8 cellular contexts compared by ENCODE assay signal in the genomic region with DNA sequence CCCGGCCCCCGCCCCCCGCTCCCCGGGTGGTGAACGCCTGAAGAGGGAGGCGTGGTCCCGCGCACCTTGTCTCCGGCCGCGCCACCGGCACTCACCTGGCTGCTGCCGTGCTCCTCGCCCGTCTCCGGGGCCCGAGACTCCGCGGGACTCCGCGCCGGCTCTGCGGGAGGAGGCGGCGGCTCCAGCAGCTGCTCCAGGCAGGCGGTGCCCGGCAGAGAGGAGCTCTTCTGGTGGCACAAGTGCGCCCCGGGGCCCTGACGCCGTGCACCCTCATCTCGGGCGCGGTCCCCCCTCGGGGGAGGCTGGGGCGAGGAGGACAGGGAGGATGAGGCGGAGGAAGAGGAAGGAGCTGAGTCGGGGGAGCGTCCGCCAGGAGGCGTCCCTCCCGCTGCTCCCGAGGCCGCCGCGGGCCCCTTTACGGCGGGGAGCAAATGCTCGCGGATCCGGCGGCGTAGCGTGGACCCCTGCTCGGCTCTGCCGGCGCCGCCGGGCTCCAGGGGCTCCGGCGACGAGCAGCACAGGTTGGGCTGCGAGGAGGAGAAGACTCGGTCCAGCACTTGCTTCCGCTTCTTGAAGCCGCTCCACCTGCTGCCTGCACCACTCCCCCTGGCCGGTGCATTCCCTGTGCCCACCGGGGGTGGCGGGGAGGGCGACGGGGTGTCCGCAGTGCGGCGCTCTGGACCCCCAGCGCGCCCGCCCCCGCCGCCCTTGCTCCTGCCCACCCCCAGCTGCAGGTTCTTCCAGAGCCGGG. TPM values are rescaled to one million over a fixed set of nuclear protein-coding genes. Genes with fewer than 3 reads are reported as not detected.
A peak's percentile ranks its signal among the peaks of the same experiment; 100 is the strongest.
DNase-seq lines count a peak whose midpoint lies in the region; ATAC-seq and TF ChIP-seq lines count a peak whose summit lies in the region.

No MANE protein-coding gene starts in this region.

- peak; percentile 56 for TF ChIP-seq CTCF in foreskin keratinocyte (conservative IDR thresholded peaks at IDR 0.05)

- H2BK12ac ChIP-seq in neuronal stem cell (ENCODE audit: low read length): no peak overlapping the region

- H2BK5ac ChIP-seq in neuronal stem cell (ENCODE audit: low read length): no peak overlapping the region

- H3K23ac ChIP-seq in neuronal stem cell (ENCODE audit: low read depth, low read length, poor library complexity): no peak overlapping the region

- no peaks in the 10 kb centered on the region for H3K36me3 ChIP-seq in neuronal stem cell (replicated peaks in 1 of 2; ENCODE audit: control insufficient read depth in 2 of 2, insufficient read depth in 2 of 2, low read length in 2 of 2)

- H2AK5ac ChIP-seq in neuronal stem cell (ENCODE audit: low read depth, low read length): no peak overlapping the region

- peak overlapping the region; percentile 74 for H3K9ac ChIP-seq in neuronal stem cell (ENCODE audit: low read depth, low read length, poor library complexity)

- no peaks in the 10 kb centered on the region for H3K9me3 ChIP-seq in neuronal stem cell (replicated peaks in 1 of 2; ENCODE audit: control insufficient read depth in 2 of 2, insufficient read depth in 1 of 2, low read depth in 1 of 2, low read length in 2 of 2)

- peak overlapping the region; percentile 46 to 89 for H3K4me3 ChIP-seq in neuronal stem cell (ENCODE audit: low read length in 2 of 2)

- H3K4ac ChIP-seq in neuronal stem cell (ENCODE audit: low read length): no peak overlapping the region

- H3K4me2 ChIP-seq in neuronal stem cell (ENCODE audit: insufficient read depth, low read length, poor library complexity, severe bottlenecking): peak overlapping the region; percentile 99

- no peak overlapping the region for H3K14ac ChIP-seq in neuronal stem cell (ENCODE audit: low read length)

- peaks cover 85% of the 10 kb centered on the region for H3K27me3 ChIP-seq in foreskin keratinocyte
- H3K27me3 ChIP-seq in neuronal stem cell (ENCODE audit: control insufficient read depth in 3 of 3, insufficient read depth in 3 of 3, low read depth in 1 of 3, low read length in 3 of 3): peaks cover 0 to 92% (median 15%) of the 10 kb centered on the region in 3 experiments

- H3K27ac ChIP-seq in foreskin keratinocyte (no peak overlapping the region), neuronal stem cell (replicated peaks; ENCODE audit: low read length) (no peak overlapping the region)

- H2BK120ac ChIP-seq in neuronal stem cell (ENCODE audit: low read depth, low read length): no peak overlapping the region

- no peak overlapping the region for H2BK15ac ChIP-seq in neuronal stem cell (ENCODE audit: low read length)

- no peaks in the 10 kb centered on the region for H3K79me1 ChIP-seq in neuronal stem cell (ENCODE audit: low read depth, low read length)

- peak overlapping the region; percentile 98 for H3K18ac ChIP-seq in neuronal stem cell (ENCODE audit: low read length)

- H4K8ac ChIP-seq in neuronal stem cell (ENCODE audit: low read depth, low read length): no peak overlapping the region

- H4K91ac ChIP-seq in neuronal stem cell (ENCODE audit: low read depth, low read length, poor library complexity): no peak overlapping the region

- peak; percentile 70 for DNase-seq in SIG-M5 treated with dmso at 0.1 percent for 504 hours (lab: John Stamatoyannopoulos, UW; ENCODE audit: unreplicated experiment)
- DNase-seq in SIG-M5 (lab: John Stamatoyannopoulos, UW): no peak
- DNase-seq in M059J (ENCODE audit: low read depth): peak; percentile 10
- peak; percentile 13 to 23 for DNase-seq in activated CD4-positive, alpha-beta T cell treated with anti-CD3 and anti-CD28 coated beads, Interleukin-2, amount 50 U/mL, for 48 hours
- DNase-seq in foreskin keratinocyte: peak in 1 of 2 donors; percentile 13
- DNase-seq in neuronal stem cell (ENCODE audit: low spot score): peak; percentile 55
- DNase-seq in GOT3 (lab: John Stamatoyannopoulos, UW): no peak

- H2AFZ ChIP-seq in neuronal stem cell (ENCODE audit: low read length): peak overlapping the region; percentile 96

- no CpG with 5 or more reads among the region's 80 CpGs for WGBS in neuronal stem cell (ENCODE audit: extremely low coverage in 2 of 2, insufficient read length in 2 of 2, insufficient replicate concordance in 1 of 2), 2 donors

- peak; percentile 58 for ATAC-seq in GM21825 (IDR thresholded peaks at IDR 0.05; ENCODE audit: unreplicated experiment)
- ATAC-seq in foreskin keratinocyte: peak; percentile 75

- H3K4me1 ChIP-seq in foreskin keratinocyte (no peaks in the 10 kb centered on the region), neuronal stem cell (ENCODE audit: control insufficient read depth in 2 of 2, insufficient read depth in 1 of 2, low read depth in 1 of 2, low read length in 2 of 2) (peaks cover 0 to 3% of the 10 kb centered on the region in 2 donors)

RNA-seq across cellular contexts. Expression of a gene that starts 1.0 kb away (rescaled TPM):
- total RNA-seq in M059J (2014; rRNA removed; shearing (Covaris generic)): 0.02 TPM in 1 of 2 replicates, not detected in the other
- total RNA-seq in foreskin keratinocyte: 0.44 and 1.3 TPM in 2 replicates
- 0.10 and 0.40 TPM in 2 replicates for polyA plus RNA-seq in foreskin keratinocyte
- polyA plus RNA-seq in neuronal stem cell (2013, experiment 1 of 2): 1.2 TPM
- 1.3 TPM for polyA plus RNA-seq in neuronal stem cell (2013, experiment 2 of 2)

Comparison
In these comparisons a context has a peak if more than half of its experiments do, and no peak if none do; other contexts are left out.
1. DNase-seq: peak in SIG-M5 treated with dmso at 0.1 percent for 504 hours (single experiment), M059J (single experiment), activated CD4-positive, alpha-beta T cell treated with anti-CD3 and anti-CD28 coated beads, Interleukin-2, amount 50 U/mL, for 48 hours (2 of 2) and neuronal stem cell (single experiment); none in SIG-M5 (single experiment) and GOT3 (single experiment).